1 cellular context compared by ENCODE assay signal in genomic region chr10:26642896-26643653, GRCh38.
TF ChIP-seq lines count a peak whose summit lies in the region.

No MANE protein-coding gene starts in this region.

TF ChIP-seq in K562, 482 proteins besides CTCF, POLR2A, EP300 and RAD21 (continued from another document):
- TF ChIP-seq TARDBP (IDR thresholded peaks at IDR 0.05) (no peak), ZBTB33 (CRISPR knock-in tag; IDR thresholded peaks at IDR 0.05) (no peak), RNF219 (CRISPR knock-in tag; IDR thresholded peaks at IDR 0.05) (no peak), BACH1 (tag; IDR thresholded peaks at IDR 0.05) (no peak), MTA1 (IDR thresholded peaks at IDR 0.05; ENCODE audit: borderline replicate concordance) (no peak), ZNF778 (CRISPR knock-in tag; IDR thresholded peaks at IDR 0.05) (no peak), RFX1 (IDR thresholded peaks at IDR 0.05) (peak; percentile 48; the same call in 1 of the 2 replicates), ZBTB26 (CRISPR knock-in tag; IDR thresholded peaks at IDR 0.05) (no peak), ZNF79 (CRISPR knock-in tag; IDR thresholded peaks at IDR 0.05; ENCODE audit: low read depth) (no peak), KLF6 (CRISPR knock-in tag; IDR thresholded peaks at IDR 0.05; ENCODE audit: borderline replicate concordance) (no peak), IRF1 (CRISPR knock-in tag; IDR thresholded peaks at IDR 0.05; ENCODE audit: borderline replicate concordance) (no peak), ZNF384 (IDR thresholded peaks at IDR 0.05; ENCODE audit: low read depth, low read length) (no peak), ZFP30 (CRISPR knock-in tag; IDR thresholded peaks at IDR 0.05; ENCODE audit: borderline replicate concordance) (no peak), SMARCA5 (IDR thresholded peaks at IDR 0.05) (no peak)
